ENCODE assay signal across 16 cellular contexts in the genomic region with DNA sequence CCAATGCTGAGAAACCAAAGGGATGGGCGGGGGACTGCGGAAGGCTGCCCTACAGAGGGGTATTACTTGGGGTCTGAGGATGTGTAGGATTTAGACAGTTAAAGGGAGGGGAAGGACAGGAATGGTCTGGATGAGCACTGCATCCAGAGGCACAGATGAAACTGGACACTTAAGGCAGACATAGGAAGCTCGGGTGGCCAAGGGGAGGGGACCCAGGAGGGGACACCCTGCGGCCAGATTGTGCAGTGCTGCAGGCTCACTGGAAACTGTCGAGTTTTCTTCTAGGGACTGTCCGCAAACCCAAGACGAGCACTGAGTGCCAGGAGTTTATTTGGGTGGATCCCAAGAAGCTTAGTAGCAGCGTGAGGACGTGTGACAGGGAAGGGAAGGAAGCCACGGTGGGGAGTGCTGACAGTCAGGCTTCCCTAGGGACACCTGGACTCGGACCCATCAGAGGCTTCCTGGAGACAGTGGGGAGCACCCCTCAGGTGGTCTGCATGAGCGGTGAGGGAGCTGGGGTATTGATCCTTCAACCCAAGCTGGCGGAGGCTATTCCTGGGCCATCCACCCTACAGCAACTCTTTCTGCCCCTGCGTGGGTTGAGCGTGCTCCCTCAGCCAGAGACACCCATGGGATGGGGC.
DNase-seq lines count a peak whose midpoint lies in the region; ATAC-seq, FAIRE-seq and TF ChIP-seq lines count a peak whose summit lies in the region.
"Had no signal": no experiment of that assay in that cellular context is flagged by ENCODE, and none has a peak within 500 bp of the region (broad histone marks: within the 10 kb centered on the region; RNA-seq: fewer than 3 reads in every experiment).

No MANE protein-coding gene starts in this region.

- intact Hi-C loops in K562 (cut with micrococcal nuclease): no loop called here
- intact Hi-C loops in HepG2 (cut with micrococcal nuclease; ENCODE audit: unreplicated experiment): loop anchor here (10.0 kb wide), 1 partner anchor 272 kb away; no protein-coding TSS in a partner anchor
- intact Hi-C loops in heart right ventricle (cut with DNase I): loop anchor here in 1 of 10 donors (10.0 kb wide), 1 partner anchor 198 kb away; no protein-coding TSS in a partner anchor

- FAIRE-seq in K562 (lab: Jason Lieb, UNC) (no peak), HepG2 (lab: Jason Lieb, UNC) (no peak)
- FAIRE-seq: H54 had no signal

- no peak overlapping the region for H3K27ac ChIP-seq in K562 (ENCODE audit: extremely low read depth, low read depth, low read length)
- no peak overlapping the region for H3K27ac ChIP-seq in HepG2 (ENCODE audit: extremely low read length, insufficient read depth, low read length)
- H3K27ac ChIP-seq in heart right ventricle: no peak overlapping the region
- H3K27ac ChIP-seq: BLaER1 had no signal

- H3K36me3 ChIP-seq in K562 (ENCODE audit: control insufficient read depth, insufficient read depth, low read length): no peaks in the 10 kb centered on the region
- no peaks in the 10 kb centered on the region for H3K36me3 ChIP-seq in HepG2 (replicated peaks in 1 of 2; ENCODE audit: control insufficient read depth in 1 of 2, insufficient read depth in 2 of 2, low read length in 2 of 2)
- H3K36me3 ChIP-seq in heart right ventricle: no peaks in the 10 kb centered on the region
- H3K36me3 ChIP-seq: BLaER1 had no signal

- BruUV-seq in K562 (replicated peaks; lab: Mats Ljungman, UMichigan) (no TSS peak), HepG2 (replicated peaks; lab: Mats Ljungman, UMichigan) (no TSS peak)

- no peaks in the 10 kb centered on the region for H3K9me3 ChIP-seq in K562 (replicated peaks; ENCODE audit: control insufficient read depth, insufficient read depth, low read depth, low read length)
- H3K9me3 ChIP-seq in HepG2 (ENCODE audit: low read length): peaks cover 14% of the 10 kb centered on the region
- H3K9me3 ChIP-seq in heart right ventricle: no peaks in the 10 kb centered on the region
- H3K9me3 ChIP-seq: BLaER1 had no signal

- no peaks in the 10 kb centered on the region for H3K79me2 ChIP-seq in K562 (ENCODE audit: control insufficient read depth, insufficient read depth, low read length)
- H3K79me2 ChIP-seq in HepG2 (ENCODE audit: insufficient read depth, low read length): no peaks in the 10 kb centered on the region

- peak; percentile 73 for ATAC-seq in K562
- peak; percentile 44 for ATAC-seq in HepG2
- ATAC-seq in GM21515 (IDR thresholded peaks at IDR 0.05; ENCODE audit: unreplicated experiment): no peak
- ATAC-seq in heart right ventricle: no peak
- ATAC-seq: GM23338 had no signal

- H3K27ac Mint-ChIP-seq in HFFc6: no peak overlapping the region
- no peak overlapping the region for H3K27ac Mint-ChIP-seq in activated CD4-positive, alpha-beta memory T cell treated with anti-CD3 and anti-CD28 coated beads, Interleukin-2, amount 10 ng/mL, durations not matched to agents 7 days and 5 days
- H3K27ac Mint-ChIP-seq: CD14-positive monocyte; CD4-positive, alpha-beta memory T cell; GM23338 had no signal

- CTCF ChIA-PET in K562 (lab: Yijun Ruan, JAX; ENCODE audit: low intra/inter-chr PET ratio) (interaction anchor here (0.6 kb wide), 1 partner anchor 202 kb away, joined by 3 read pairs; no protein-coding TSS in a partner anchor), HepG2 (lab: Yijun Ruan, JAX; ENCODE audit: low intra/inter-chr PET ratio, low total read pairs) (no interaction called here)
- CTCF ChIA-PET in activated CD4-positive, alpha-beta memory T cell treated with anti-CD3 and anti-CD28 coated beads, Interleukin-2, amount 10 ng/mL, durations not matched to agents 7 days and 5 days (lab: Charles Lee): no interaction called here

- no peak overlapping the region for H2AFZ ChIP-seq in K562 (ENCODE audit: low read depth, low read length)
- no peak overlapping the region for H2AFZ ChIP-seq in HepG2 (ENCODE audit: low read length)
- H2AFZ ChIP-seq: GM23338 had no signal

- peaks cover 3% of the 10 kb centered on the region; the same call in 1 of the 2 replicates for H4K20me1 ChIP-seq in K562 (replicated peaks; ENCODE audit: control insufficient read depth, insufficient read depth, low read length)
- H4K20me1 ChIP-seq in HepG2 (ENCODE audit: insufficient read depth, low read length): no peaks in the 10 kb centered on the region
- H4K20me1 ChIP-seq: BLaER1 had no signal

- no peak overlapping the region for H3K4me3 ChIP-seq in K562
- H3K4me3 ChIP-seq in HepG2 (replicated peaks in 1 of 3; ENCODE audit: insufficient read depth in 1 of 3, low read depth in 2 of 3, low read length in 3 of 3): no peak overlapping the region
- H3K4me3 ChIP-seq in heart right ventricle: no peak overlapping the region
- H3K4me3 ChIP-seq: BLaER1, GM23338 had no signal

- POLR2A ChIA-PET in K562 (lab: Yijun Ruan, JAX): interaction anchor here (0.7 kb wide), 1 partner anchor 186 kb away, joined by 3 read pairs; no protein-coding TSS in a partner anchor
- POLR2A ChIA-PET in HepG2 (lab: Yijun Ruan, JAX): no interaction called here
- POLR2A ChIA-PET in activated CD4-positive, alpha-beta memory T cell treated with anti-CD3 and anti-CD28 coated beads, Interleukin-2, amount 10 ng/mL, durations not matched to agents 7 days and 5 days (lab: Charles Lee): no interaction called here

- no peaks in the 10 kb centered on the region for H3K9me3 Mint-ChIP-seq in HFFc6
- H3K9me3 Mint-ChIP-seq in activated CD4-positive, alpha-beta memory T cell treated with anti-CD3 and anti-CD28 coated beads, Interleukin-2, amount 10 ng/mL, durations not matched to agents 7 days and 5 days: no peaks in the 10 kb centered on the region
- H3K9me3 Mint-ChIP-seq: CD14-positive monocyte, GM23338 had no signal

- no peaks in the 10 kb centered on the region for H3K4me1 ChIP-seq in K562 (replicated peaks in 1 of 2; ENCODE audit: control insufficient read depth in 2 of 2, insufficient read depth in 2 of 2, low read length in 2 of 2)
- peaks cover 31% of the 10 kb centered on the region for H3K4me1 ChIP-seq in HepG2 (ENCODE audit: insufficient read depth, low read length)
- H3K4me1 ChIP-seq in heart right ventricle: no peaks in the 10 kb centered on the region
- H3K4me1 ChIP-seq: BLaER1 had no signal

- H3K9ac ChIP-seq in K562 (ENCODE audit: insufficient read depth in 1 of 2, low read depth in 2 of 2, low read length in 2 of 2): no peak overlapping the region
- H3K9ac ChIP-seq in HepG2 (ENCODE audit: insufficient read depth, low read depth, low read length): no peak overlapping the region
- H3K9ac ChIP-seq: BLaER1 had no signal

- 1% methylated on average over 15 of the region's 15 CpGs for WGBS in K562 (ENCODE audit: insufficient coverage, low coverage, missing lambda C conversion rate)
- 46% methylated on average over 15 of the region's 15 CpGs for WGBS in HepG2 (ENCODE audit: low lambda C conversion rate)
- 67 to 69% methylated on average over 15 of the region's 15 CpGs for WGBS in heart right ventricle, 2 donors

- H3K27me3 ChIP-seq in K562 (ENCODE audit: control insufficient read depth in 2 of 2, insufficient read depth in 2 of 2, low read length in 2 of 2): peaks cover 3 to 31% of the 10 kb centered on the region in 2 experiments; a peak in 3 of 5 replicates
- 0 out of 5 replicates have a peak, but pooled peaks cover 0 to 3% of the 10 kb centered on the region in 2 experiments for H3K27me3 ChIP-seq in HepG2 (ENCODE audit: control insufficient read depth in 1 of 2, insufficient read depth in 2 of 2, low read length in 2 of 2)
- peaks cover 0 to 2% (median 0%) of the 10 kb centered on the region in 7 donors for H3K27me3 ChIP-seq in heart right ventricle
- H3K27me3 ChIP-seq: BLaER1 had no signal

- H3K36me3 Mint-ChIP-seq in HFFc6 (ENCODE audit: low read depth): no peaks in the 10 kb centered on the region
- no peaks in the 10 kb centered on the region for H3K36me3 Mint-ChIP-seq in activated CD4-positive, alpha-beta memory T cell treated with anti-CD3 and anti-CD28 coated beads, Interleukin-2, amount 10 ng/mL, durations not matched to agents 7 days and 5 days (ENCODE audit: low read depth)
- H3K36me3 Mint-ChIP-seq: CD14-positive monocyte; CD4-positive, alpha-beta memory T cell had no signal

- H3K27me3 Mint-ChIP-seq in HFFc6 (ENCODE audit: insufficient read depth): peaks cover 10% of the 10 kb centered on the region; the same call in 1 of the 2 replicates
- no peaks in the 10 kb centered on the region for H3K27me3 Mint-ChIP-seq in activated CD4-positive, alpha-beta memory T cell treated with anti-CD3 and anti-CD28 coated beads, Interleukin-2, amount 10 ng/mL, durations not matched to agents 7 days and 5 days

- TF ChIP-seq RAD21 in K562 (CRISPR knock-in tag; conservative IDR thresholded peaks at IDR 0.05 in 1 of 2, IDR thresholded peaks at IDR 0.05 in 1 of 2): no peak
- TF ChIP-seq RAD21 in HepG2 (CRISPR knock-in tag; IDR thresholded peaks at IDR 0.05): no peak

- DNase-seq in HFFc6 (no peak), K562 (ENCODE audit: extremely low read depth in 1 of 4, low spot score in 3 of 4) (peak; percentile 5 to 27 (median 20)), HepG2 (ENCODE audit: low spot score) (no peak), heart right ventricle (no peak)
- DNase-seq in activated CD4-positive, alpha-beta memory T cell treated with anti-CD3 and anti-CD28 coated beads, Interleukin-2, amount 10 ng/mL, durations not matched to agents 7 days and 5 days: no peak
- DNase-seq in activated T-cell treated with anti-CD3 and anti-CD28 coated beads, Interleukin-2, amount 50 U/mL, for 48 hours: no peak
- DNase-seq: 8988T; CD4-positive, alpha-beta memory T cell; DMS79 treated with DMSO at 0.1 percent for 48 hours; GF-D8; HCEC 1CT had no signal

- TF ChIP-seq POLR2A in K562 (conservative IDR thresholded peaks at IDR 0.05): no peak
- no peak for TF ChIP-seq POLR2A in HepG2 (IDR thresholded peaks at IDR 0.05; ENCODE audit: insufficient read depth in 1 of 2, low read depth in 2 of 2, low read length in 2 of 2)

- peaks cover 19% of the 10 kb centered on the region for H3K4me1 Mint-ChIP-seq in HFFc6 (ENCODE audit: low read depth)
- no peaks in the 10 kb centered on the region for H3K4me1 Mint-ChIP-seq in activated CD4-positive, alpha-beta memory T cell treated with anti-CD3 and anti-CD28 coated beads, Interleukin-2, amount 10 ng/mL, durations not matched to agents 7 days and 5 days
- H3K4me1 Mint-ChIP-seq: CD14-positive monocyte; CD4-positive, alpha-beta memory T cell; GM23338 had no signal

- TF ChIP-seq EP300 in K562 (IDR thresholded peaks at IDR 0.05; ENCODE audit: low read length) (no peak), HepG2 (IDR thresholded peaks at IDR 0.05; ENCODE audit: low read depth in 2 of 2, low read length in 2 of 2) (no peak), HepG2 (CRISPR knock-in tag; IDR thresholded peaks at IDR 0.05; ENCODE audit: borderline replicate concordance) (no peak)

- TF ChIP-seq CTCF in HFFc6 (IDR thresholded peaks at IDR 0.05): peak; percentile 28; the same call in 1 of the 2 replicates
- peak; percentile 10 to 40 (median 28); a peak in 2 of 6 replicates for TF ChIP-seq CTCF in K562 (IDR thresholded peaks at IDR 0.05 in 2 of 3, conservative IDR thresholded peaks at IDR 0.05 in 1 of 3; ENCODE audit: insufficient read depth in 2 of 3, low read depth in 1 of 3, low read length in 3 of 3)
- TF ChIP-seq CTCF in HepG2 (CRISPR knock-in tag; IDR thresholded peaks at IDR 0.05): no peak
- TF ChIP-seq CTCF in heart right ventricle (IDR thresholded peaks at IDR 0.05): no peak

- in situ Hi-C loops in K562 (cut with MboI): no loop called here
- in situ Hi-C loops in HepG2 (cut with HindIII; ENCODE audit: extremely low pct_ligation_motif_present, low pct_unique_long_range_greater_than_20kb): no loop called here

- H3K4me2 ChIP-seq in K562 (ENCODE audit: insufficient read depth, low read length): no peak overlapping the region
- H3K4me2 ChIP-seq in HepG2 (ENCODE audit: low read depth, low read length): no peak overlapping the region
- H3K4me2 ChIP-seq: BLaER1, GM23338 had no signal

- H3K9me1 ChIP-seq in K562 (ENCODE audit: control insufficient read depth, insufficient read depth, low read length): no peaks in the 10 kb centered on the region

- no peak overlapping the region for H3K4me3 Mint-ChIP-seq in HFFc6
- no peak overlapping the region for H3K4me3 Mint-ChIP-seq in activated CD4-positive, alpha-beta memory T cell treated with anti-CD3 and anti-CD28 coated beads, Interleukin-2, amount 10 ng/mL, durations not matched to agents 7 days and 5 days
- H3K4me3 Mint-ChIP-seq: CD14-positive monocyte; CD4-positive, alpha-beta memory T cell; GM23338 had no signal

Comparison
In these comparisons a context has a peak if more than half of its experiments do, and no peak if none do; other contexts are left out.
1. DNase-seq: peak in K562 (4 of 4); none in HFFc6 (single experiment), HepG2 (single experiment), activated CD4-positive, alpha-beta memory T cell treated with anti-CD3 and anti-CD28 coated beads, Interleukin-2, amount 10 ng/mL, durations not matched to agents 7 days and 5 days (single experiment), heart right ventricle (0 of 2) and activated T-cell treated with anti-CD3 and anti-CD28 coated beads, Interleukin-2, amount 50 U/mL, for 48 hours (0 of 2).
2. CTCF ChIP-seq: peak in HFFc6 (single experiment) and K562 (3 of 3); none in HepG2 (single experiment) and heart right ventricle (0 of 9).
3. ATAC-seq: peak in K562 (single experiment) and HepG2 (single experiment); none in GM21515 (single experiment) and heart right ventricle (0 of 8).